Comparison of ENCODE assay signal across 11 cellular contexts in genomic region chr15:22888120-22888859, GRCh38. TPM values are rescaled to one million over a fixed set of nuclear protein-coding genes. Genes with fewer than 3 reads are reported as not detected.
DNase-seq lines count a peak whose midpoint lies in the region; ATAC-seq and TF ChIP-seq lines count a peak whose summit lies in the region.
"Had no signal": no experiment of that assay in that cellular context is flagged by ENCODE, and none has a peak within 500 bp of the region (broad histone marks: within the 10 kb centered on the region; RNA-seq: fewer than 3 reads in every experiment).

No MANE protein-coding gene starts in this region.

- H3K27me3 ChIP-seq in aorta (ENCODE audit: control insufficient read depth in 1 of 2, insufficient read depth in 2 of 2, low read length in 1 of 2), result no peaks in the 10 kb centered on the region

- peak; percentile 91 for DNase-seq in AG09309 (ENCODE audit: low read depth)
- peak; percentile 89 for DNase-seq in M059J (ENCODE audit: low read depth)
- no peak for DNase-seq in NCI-H446 (lab: John Stamatoyannopoulos, UW)
- no peak for DNase-seq in aorta
- no peak for DNase-seq in NCI-H2171 treated with DMSO at 0.1 percent for 48 hours (lab: John Stamatoyannopoulos, UW)
- DNase-seq in activated CD4-positive, alpha-beta T cell treated with anti-CD3 and anti-CD28 coated beads, Interleukin-2, amount 10 ng/mL, durations not matched to agents 24 days and 14 days, result no peak
- DNase-seq: activated CD8-positive, alpha-beta memory T cell treated with anti-CD3 and anti-CD28 coated beads, Interleukin-2, amount 50 U/mL, for 4 hours; effector CD8-positive, alpha-beta T cell had no signal

- no peaks in the 10 kb centered on the region for H3K9me3 Mint-ChIP-seq in activated CD4-positive, alpha-beta T cell treated with anti-CD3 and anti-CD28 coated beads, Interleukin-2, amount 10 ng/mL, durations not matched to agents 24 days and 14 days

- H3K4me1 ChIP-seq in mesodermal cell (ENCODE audit: control insufficient read depth, insufficient read depth, low read length, poor library complexity, severe bottlenecking) (peaks cover 7% of the 10 kb centered on the region), aorta (ENCODE audit: control insufficient read depth in 1 of 2, insufficient read depth in 2 of 2, low read length in 2 of 2) (no peaks in the 10 kb centered on the region)

- H3K27me3 Mint-ChIP-seq in activated CD4-positive, alpha-beta T cell treated with anti-CD3 and anti-CD28 coated beads, Interleukin-2, amount 10 ng/mL, durations not matched to agents 24 days and 14 days, result no peaks in the 10 kb centered on the region

- 93 to 100% methylated on average over 4 to 9 of the region's 9 CpGs for WGBS in mesodermal cell (ENCODE audit: insufficient coverage in 2 of 2), 2 experiments
- WGBS in aorta, 2 donors, result 79 to 87% methylated on average over 9 of the region's 9 CpGs

- peak overlapping the region; percentile 13 for H3K27ac ChIP-seq in cingulate gyrus (ENCODE audit: low read depth, low read length)
- H3K27ac ChIP-seq in mesodermal cell (ENCODE audit: low read depth, low read length, severe bottlenecking), result peak overlapping the region; percentile 23
- no peak overlapping the region for H3K27ac ChIP-seq in aorta (ENCODE audit: low read depth in 1 of 2, low read length in 2 of 2)
- H3K27ac ChIP-seq: SK-N-MC had no signal

- no peak for TF ChIP-seq CTCF in AG09309 (IDR thresholded peaks at IDR 0.05; ENCODE audit: control insufficient read depth, insufficient read depth, low read depth, low read length, missing control alignments)

- H3K4me1 Mint-ChIP-seq in activated CD4-positive, alpha-beta T cell treated with anti-CD3 and anti-CD28 coated beads, Interleukin-2, amount 10 ng/mL, durations not matched to agents 24 days and 14 days, result no peaks in the 10 kb centered on the region

- H3K4me3 Mint-ChIP-seq in activated CD4-positive, alpha-beta T cell treated with anti-CD3 and anti-CD28 coated beads, Interleukin-2, amount 10 ng/mL, durations not matched to agents 24 days and 14 days, result no peak overlapping the region

- H3K27ac Mint-ChIP-seq in activated CD4-positive, alpha-beta T cell treated with anti-CD3 and anti-CD28 coated beads, Interleukin-2, amount 10 ng/mL, durations not matched to agents 24 days and 14 days, result no peak overlapping the region

- H3K36me3 Mint-ChIP-seq in activated CD4-positive, alpha-beta T cell treated with anti-CD3 and anti-CD28 coated beads, Interleukin-2, amount 10 ng/mL, durations not matched to agents 24 days and 14 days (ENCODE audit: low read depth), result no peaks in the 10 kb centered on the region

- H3K4me3 ChIP-seq in AG09309 (ENCODE audit: control insufficient read depth, low read depth, low read length) (no peak overlapping the region), mesodermal cell (ENCODE audit: extremely low read depth, insufficient read depth, low read length, poor library complexity, severe bottlenecking) (no peak overlapping the region), aorta (ENCODE audit: low read length in 2 of 2) (no peak overlapping the region)
- H3K4me3 ChIP-seq: SK-N-MC had no signal

- intact Hi-C loops in aorta (cut with DNase I), result no loop called here
- intact Hi-C loops in activated CD4-positive, alpha-beta T cell treated with anti-CD3 and anti-CD28 coated beads, Interleukin-2, amount 10 ng/mL, durations not matched to agents 24 days and 14 days (cut with micrococcal nuclease), result no loop called here

- H3K36me3 ChIP-seq in mesodermal cell (ENCODE audit: control insufficient read depth, insufficient read depth, low read length) (peaks cover 58% of the 10 kb centered on the region), aorta (ENCODE audit: control insufficient read depth in 1 of 2, insufficient read depth in 2 of 2, low read length in 1 of 2) (peaks cover 0 to 3% of the 10 kb centered on the region in 2 donors)

- H3K9me3 ChIP-seq in mesodermal cell (ENCODE audit: control insufficient read depth, low read length) (no peaks in the 10 kb centered on the region), aorta (ENCODE audit: control insufficient read depth, low read length) (no peaks in the 10 kb centered on the region)

- ATAC-seq in aorta (ENCODE audit: low FRiP score), result no peak

RNA-seq across cellular contexts. Expression of gene NIPA2, which starts 49.8 kb away (rescaled TPM):
- total RNA-seq in M059J (2014; rRNA removed; shearing (Covaris generic)), result 99.7 and 120 TPM in 2 replicates
- polyA plus RNA-seq in mesodermal cell (2013, experiment 1 of 2), result 53.4 TPM
- polyA plus RNA-seq in mesodermal cell (2013, experiment 2 of 2), result 52.9 TPM
- total RNA-seq in aorta, result 10 to 100 TPM; 28.3 to 30.1 TPM
- polyA plus RNA-seq in aorta, result 10 to 100 TPM in 1 of 2 donors, 1 to 10 TPM in 1; 5.9 to 11.6 TPM
- total RNA-seq in activated CD4-positive, alpha-beta T cell treated with anti-CD3 and anti-CD28 coated beads, Interleukin-2, amount 10 ng/mL, durations not matched to agents 24 days and 14 days, result 74.3 and 79.3 TPM in 2 replicates

Comparison
In these comparisons a context has a peak if more than half of its experiments do, and no peak if none do; other contexts are left out.
1. DNase-seq: peak in AG09309 (single experiment) and M059J (single experiment); none in NCI-H446 (0 of 2), aorta (0 of 2), NCI-H2171 treated with DMSO at 0.1 percent for 48 hours (single experiment) and activated CD4-positive, alpha-beta T cell treated with anti-CD3 and anti-CD28 coated beads, Interleukin-2, amount 10 ng/mL, durations not matched to agents 24 days and 14 days (single experiment).
2. H3K27ac ChIP-seq: peak in cingulate gyrus (single experiment) and mesodermal cell (single experiment); none in aorta (0 of 2).